25 cellular contexts compared by ENCODE assay signal in genomic region chr7:148483941-148484340, GRCh38.
"Had no signal": no experiment of that assay in that cellular context is flagged by ENCODE, and none has a peak within 500 bp of the region (broad histone marks: within the 10 kb centered on the region; RNA-seq: fewer than 3 reads in every experiment).

No MANE protein-coding gene starts in this region.

- H3K4me3 ChIP-seq: lower lobe of right lung, pancreas, prostate gland, skin epidermis, stomach, suprapubic skin, thoracic aorta, tibial artery, uterus had no signal

- DNase-seq: hippocampal formation; kidney glomerular epithelial cell; left cardiac atrium; lower lobe of right lung; mammary epithelial cell; mesenchymal stem cell; naive B cell; natural killer cell; nucleus accumbens; retina; right cardiac atrium; stimulated activated CD4-positive, alpha-beta T cell treated with anti-CD3 and anti-CD28 coated beads, Interleukin-12 subunit alpha, Interleukin-12 subunit beta, amount 100 ng/mL, for 4 hours; stimulated activated CD4-positive, alpha-beta T cell treated with anti-CD3 and anti-CD28 coated beads, Interleukin-15, amount 100 ng/mL, for 24 hours; stimulated activated CD4-positive, alpha-beta T cell treated with anti-CD3 and anti-CD28 coated beads, Interleukin-2, amount 100 ng/mL, for 24 hours; stimulated activated CD4-positive, alpha-beta T cell treated with anti-CD3 and anti-CD28 coated beads, Interleukin-4, amount 100 ng/mL, for 1 hour; stimulated activated naive B cell treated with anti-CD40 and anti-IgM and Interleukin-4, amounts not matched to agents 10 μg/mL and 1 μg/mL and 100 μg/mL, for 72 hours; stimulated activated naive CD8-positive, alpha-beta T cell treated with anti-CD3 and anti-CD28 coated beads, Interleukin-15, Interleukin-2, amounts not matched to agents 100 U/mL and 50 U/mL, for 24 hours; tibial artery; uterus had no signal

- H3K9me3 ChIP-seq: lower lobe of right lung, pancreas, prostate gland, stomach, suprapubic skin, thoracic aorta, tibial artery, uterus had no signal

- H3K4me1 ChIP-seq: lower lobe of right lung, pancreas, prostate gland, tibial artery, uterus had no signal

- H3K36me3 ChIP-seq: lower lobe of right lung, pancreas, prostate gland, stomach, suprapubic skin, thoracic aorta, tibial artery, uterus had no signal

- H3K27ac ChIP-seq: lower lobe of right lung, pancreas, prostate gland, skin epidermis, stomach, suprapubic skin, thoracic aorta, tibial artery, uterus had no signal

- H3K27me3 ChIP-seq: pancreas, suprapubic skin, uterus had no signal
